8 cellular contexts compared by ENCODE assay signal in the genomic region with DNA sequence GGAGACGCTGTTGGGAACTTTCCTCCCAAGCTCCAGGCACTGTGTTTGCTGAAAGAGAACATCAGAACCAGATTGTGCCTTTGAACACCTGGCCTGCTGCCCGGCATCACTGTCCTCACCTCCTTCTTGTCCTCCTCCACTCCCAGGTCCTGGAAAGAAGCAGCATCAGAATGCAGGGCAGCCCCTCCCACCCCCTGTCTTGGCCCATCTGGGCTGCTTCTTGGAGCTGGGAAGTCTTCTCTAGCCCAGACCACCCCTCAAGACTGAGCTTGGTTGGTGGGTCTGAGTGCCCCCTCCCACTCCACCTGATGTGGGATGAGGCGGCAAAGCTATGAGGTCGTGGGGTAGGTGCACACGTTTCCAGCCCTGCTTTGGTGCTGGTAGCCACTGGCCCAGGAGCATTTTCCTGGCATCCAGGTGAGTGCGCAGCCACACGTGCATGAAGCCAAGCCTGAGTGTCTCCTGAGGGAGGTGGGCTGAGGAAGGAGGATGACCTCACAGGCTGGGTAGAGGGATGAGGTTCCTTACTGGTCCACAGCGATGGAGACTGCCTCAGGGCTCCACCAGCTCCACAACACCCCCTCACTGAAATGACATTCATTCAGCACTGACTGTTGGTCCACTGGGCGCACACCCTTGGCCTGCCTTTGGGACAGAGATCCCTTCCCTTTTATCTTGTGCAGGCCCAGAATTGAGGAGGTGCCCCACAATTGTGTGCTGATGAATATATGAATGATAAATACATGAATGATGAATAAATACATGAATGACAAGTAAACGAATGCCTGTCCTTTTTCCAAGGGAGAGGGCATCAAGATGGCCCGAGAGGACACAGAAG. TPM values are rescaled to one million over a fixed set of nuclear protein-coding genes. Genes with fewer than 3 reads are reported as not detected.
DNase-seq lines count a peak whose midpoint lies in the region; ATAC-seq and TF ChIP-seq lines count a peak whose summit lies in the region.

No MANE protein-coding gene starts in this region.

- no CpG with 5 or more reads among the region's 11 CpGs for WGBS in IMR-90 (ENCODE audit: extremely low coverage in 2 of 2, insufficient read length in 1 of 2), 2 experiments

- peak overlapping the region; percentile 55 for H3K18ac ChIP-seq in IMR-90 (ENCODE audit: low read depth, low read length)

- H3K9me1 ChIP-seq in IMR-90 (ENCODE audit: insufficient read depth, low read length): peaks cover 1% of the 10 kb centered on the region; the same call in 1 of the 2 replicates

- TF ChIP-seq CTCF in IMR-90 (conservative IDR thresholded peaks at IDR 0.05; ENCODE audit: low read depth, low read length) (no peak), left ventricle myocardium inferior (IDR thresholded peaks at IDR 0.05; ENCODE audit: borderline replicate concordance) (no peak)

- peak overlapping the region; percentile 93 for H4K91ac ChIP-seq in IMR-90 (ENCODE audit: insufficient read depth, low read depth, low read length)

- peak overlapping the region; percentile 66 for H4K5ac ChIP-seq in IMR-90 (ENCODE audit: low read depth, low read length)

- CTCF ChIA-PET in IMR-90 (lab: Yijun Ruan, JAX): interaction anchor here (0.6 to 3.2 kb wide), 18 partner anchors 10 to 197 kb away, joined by 3 to 43 read pairs (median 3); a partner anchor contains a TSS

- POLR2A ChIA-PET in IMR-90 (lab: Charles Lee; ENCODE audit: unreplicated experiment): interaction anchor here (0.6 to 1.2 kb wide), 5 partner anchors 7 to 116 kb away, joined by 3 to 5 read pairs (median 4); a partner anchor contains a TSS

- peak overlapping the region; percentile 0 for H2AFZ ChIP-seq in IMR-90 (replicated peaks; ENCODE audit: low read length, poor library complexity)

- H3K4me3 Mint-ChIP-seq in activated T-cell treated with anti-CD3 and anti-CD28 coated beads, Interleukin-2, amount 50 U/mL, for 72 hours: peak overlapping the region; percentile 89 to 90
- H3K4me3 Mint-ChIP-seq in stimulated activated memory B cell treated with anti-CD40 and anti-IgM and Interleukin-4, amounts not matched to agents 10 μg/mL and 1 μg/mL and 100 μg/mL, for 72 hours: peak overlapping the region; percentile 92

- intact Hi-C loops in IMR-90 (cut with micrococcal nuclease) (no loop called here), left ventricle myocardium inferior (cut with micrococcal nuclease) (loop anchor here (5.0 kb wide), 1 partner anchor 117 kb away; a partner anchor contains a TSS), left colon (cut with DNase I, micrococcal nuclease) (no loop called here)

- peak overlapping the region; percentile 84 for H3K4ac ChIP-seq in IMR-90 (ENCODE audit: low read depth, low read length)

- dilution Hi-C loops in IMR-90 (cut with HindIII; ENCODE audit: low sequenced_read_pairs, unreplicated experiment): no loop called here

- peak overlapping the region; percentile 83 for H2BK5ac ChIP-seq in IMR-90 (ENCODE audit: low read depth, low read length, poor library complexity, severe bottlenecking)

- H2BK15ac ChIP-seq in IMR-90 (ENCODE audit: low read depth, low read length): peak overlapping the region; percentile 85; the same call in 2 of the 3 replicates

- peaks cover 50 to 85% of the 10 kb centered on the region in 2 donors for H3K36me3 Mint-ChIP-seq in activated T-cell treated with anti-CD3 and anti-CD28 coated beads, Interleukin-2, amount 50 U/mL, for 72 hours (ENCODE audit: insufficient read depth in 2 of 2)
- peaks cover 89% of the 10 kb centered on the region for H3K36me3 Mint-ChIP-seq in stimulated activated memory B cell treated with anti-CD40 and anti-IgM and Interleukin-4, amounts not matched to agents 10 μg/mL and 1 μg/mL and 100 μg/mL, for 72 hours

- no peaks in the 10 kb centered on the region for H3K27me3 Mint-ChIP-seq in activated T-cell treated with anti-CD3 and anti-CD28 coated beads, Interleukin-2, amount 50 U/mL, for 72 hours (ENCODE audit: low read depth)
- H3K27me3 Mint-ChIP-seq in stimulated activated memory B cell treated with anti-CD40 and anti-IgM and Interleukin-4, amounts not matched to agents 10 μg/mL and 1 μg/mL and 100 μg/mL, for 72 hours: no peaks in the 10 kb centered on the region

- peak overlapping the region; percentile 34 for H3K14ac ChIP-seq in IMR-90 (replicated peaks; ENCODE audit: low read depth, low read length)

- no peak for TF ChIP-seq RAD21 in IMR-90 (IDR thresholded peaks at IDR 0.05; ENCODE audit: low read length)

- H3K9me3 Mint-ChIP-seq in activated T-cell treated with anti-CD3 and anti-CD28 coated beads, Interleukin-2, amount 50 U/mL, for 72 hours: no peaks in the 10 kb centered on the region
- peaks cover 2% of the 10 kb centered on the region for H3K9me3 Mint-ChIP-seq in stimulated activated memory B cell treated with anti-CD40 and anti-IgM and Interleukin-4, amounts not matched to agents 10 μg/mL and 1 μg/mL and 100 μg/mL, for 72 hours

- no peak overlapping the region for H3K4me2 ChIP-seq in IMR-90 (ENCODE audit: low read depth, low read length)

- H4K8ac ChIP-seq in IMR-90 (ENCODE audit: low read depth in 2 of 2, low read length in 2 of 2): peak overlapping the region; percentile 33 to 91; a peak in 3 of 4 replicates

- H2BK20ac ChIP-seq in IMR-90 (ENCODE audit: low read depth, low read length): peak overlapping the region; percentile 91

- H3K4me1 Mint-ChIP-seq in activated T-cell treated with anti-CD3 and anti-CD28 coated beads, Interleukin-2, amount 50 U/mL, for 72 hours (ENCODE audit: low read depth): peaks cover 81% of the 10 kb centered on the region
- H3K4me1 Mint-ChIP-seq in stimulated activated memory B cell treated with anti-CD40 and anti-IgM and Interleukin-4, amounts not matched to agents 10 μg/mL and 1 μg/mL and 100 μg/mL, for 72 hours: peaks cover 74% of the 10 kb centered on the region

- no peak for TF ChIP-seq POLR2A in IMR-90 (IDR thresholded peaks at IDR 0.05; ENCODE audit: low read depth, low read length)

- BruUV-seq in IMR-90 (replicated peaks; lab: Mats Ljungman, UMichigan): no TSS peak

- H3K4me3 ChIP-seq in IMR-90 (ENCODE audit: insufficient read depth, low read depth, low read length) (no peak overlapping the region), left ventricle myocardium inferior (no peak overlapping the region)

- peaks cover 0 to 8% of the 10 kb centered on the region in 2 experiments; a peak in 3 of 4 replicates for H3K79me1 ChIP-seq in IMR-90 (ENCODE audit: low read depth in 1 of 2, low read length in 2 of 2)

- peak overlapping the region; percentile 90 for H2BK120ac ChIP-seq in IMR-90 (ENCODE audit: low read depth, low read length)

- H3K4me1 ChIP-seq in IMR-90 (ENCODE audit: control insufficient read depth, insufficient read depth, low read length): peaks cover 30% of the 10 kb centered on the region
- H3K4me1 ChIP-seq in left ventricle myocardium inferior: peaks cover 69% of the 10 kb centered on the region

- ATAC-seq in IMR-90 (ENCODE audit: low read depth): no peak
- no peak for ATAC-seq in activated T-cell treated with anti-CD3 and anti-CD28 coated beads, Interleukin-2, amount 50 U/mL, for 72 hours (replicated peaks in 1 of 2)
- no peak for ATAC-seq in stimulated activated memory B cell treated with anti-CD40 and anti-IgM and Interleukin-4, amounts not matched to agents 10 μg/mL and 1 μg/mL and 100 μg/mL, for 72 hours
- no peak for ATAC-seq in HG02938 (IDR thresholded peaks at IDR 0.05; ENCODE audit: unreplicated experiment)
- no peak for ATAC-seq in GM19035 (IDR thresholded peaks at IDR 0.05; ENCODE audit: unreplicated experiment)
- ATAC-seq in left colon: no peak

- peak overlapping the region; percentile 89 for H3K27ac Mint-ChIP-seq in activated T-cell treated with anti-CD3 and anti-CD28 coated beads, Interleukin-2, amount 50 U/mL, for 72 hours
- H3K27ac Mint-ChIP-seq in stimulated activated memory B cell treated with anti-CD40 and anti-IgM and Interleukin-4, amounts not matched to agents 10 μg/mL and 1 μg/mL and 100 μg/mL, for 72 hours: peak overlapping the region; percentile 89

- H4K20me1 ChIP-seq in IMR-90 (ENCODE audit: insufficient read depth, low read length): no peaks in the 10 kb centered on the region

- H3K27ac ChIP-seq in IMR-90 (ENCODE audit: insufficient read depth, low read length) (peak overlapping the region; percentile 69), left ventricle myocardium inferior (replicated peaks) (peak overlapping the region; percentile 92)

- H3K9ac ChIP-seq in IMR-90 (ENCODE audit: low read depth, low read length): peak overlapping the region; percentile 51; the same call in 1 of the 2 replicates

- no peaks in the 10 kb centered on the region for H3K36me3 ChIP-seq in IMR-90 (ENCODE audit: control insufficient read depth, insufficient read depth, low read length)
- no peaks in the 10 kb centered on the region for H3K36me3 ChIP-seq in left ventricle myocardium inferior

- in situ Hi-C loops in IMR-90 (cut with MboI; ENCODE audit: low sequenced_read_pairs): no loop called here

- DNase-seq in IMR-90: no peak
- DNase-seq in activated T-cell treated with anti-CD3 and anti-CD28 coated beads, Interleukin-2, amount 50 U/mL, for 72 hours: no peak
- no peak for DNase-seq in left ventricle myocardium inferior
- DNase-seq in SHP77 (lab: John Stamatoyannopoulos, UW): no peak
- DNase-seq in left colon: no peak

- H3K23ac ChIP-seq in IMR-90 (ENCODE audit: low read depth, low read length): peak overlapping the region; percentile 82; the same call in 1 of the 2 replicates

- H3K9me3 ChIP-seq in IMR-90 (ENCODE audit: control insufficient read depth, insufficient read depth, low read length) (no peaks in the 10 kb centered on the region), left ventricle myocardium inferior (replicated peaks) (no peaks in the 10 kb centered on the region)

- peak overlapping the region; percentile 91 for H2AK9ac ChIP-seq in IMR-90 (replicated peaks; ENCODE audit: low read depth, low read length, poor library complexity)

- peaks cover 16% of the 10 kb centered on the region for H3K27me3 ChIP-seq in IMR-90 (ENCODE audit: control insufficient read depth, insufficient read depth, low read length)
- H3K27me3 ChIP-seq in left ventricle myocardium inferior (ENCODE audit: low read depth): peaks cover 30% of the 10 kb centered on the region

- peak overlapping the region; percentile 94 for H2AK5ac ChIP-seq in IMR-90 (ENCODE audit: low read depth, low read length)

- H3K56ac ChIP-seq in IMR-90 (ENCODE audit: extremely low read depth, insufficient read depth, low read length): no peak overlapping the region

RNA-seq across cellular contexts. Expression of a gene that starts 6.0 kb away (rescaled TPM):
- 0.28 and 0.36 TPM in 2 replicates for total RNA-seq in IMR-90 (2012; rRNA removed)
- polyA plus RNA-seq in IMR-90 (2012; rRNA removed): 0.14 and 0.22 TPM in 2 replicates
- 0.16 TPM in 1 of 2 replicates, not detected in the other for polyA plus RNA-seq in IMR-90 (2012; cell fraction: cytosol; rRNA removed)
- 0.23 and 0.39 TPM in 2 replicates for polyA plus RNA-seq in IMR-90 (2012; cell fraction: nucleus; rRNA removed; ENCODE audit: low replicate concordance)
- 100 to 1,000 TPM; 311 to 371 TPM for total RNA-seq in activated T-cell treated with anti-CD3 and anti-CD28 coated beads, Interleukin-2, amount 50 U/mL, for 72 hours
- not detected for total RNA-seq in left ventricle myocardium inferior
- under 1 TPM; 0.31 to 0.95 TPM for total RNA-seq in left colon

RNA-seq across cellular contexts. Expression of a gene that starts 57.8 kb away (rescaled TPM):
- total RNA-seq in IMR-90 (2012; rRNA removed): 0.28 TPM in 1 of 2 replicates, not detected in the other
- 0.07 TPM in 1 of 2 replicates, not detected in the other for polyA plus RNA-seq in IMR-90 (2012; rRNA removed)
- 0.07 and 0.08 TPM in 2 replicates for polyA plus RNA-seq in IMR-90 (2012; cell fraction: cytosol; rRNA removed)
- polyA plus RNA-seq in IMR-90 (2012; cell fraction: nucleus; rRNA removed; ENCODE audit: low replicate concordance): 0.33 and 0.57 TPM in 2 replicates
- total RNA-seq in activated T-cell treated with anti-CD3 and anti-CD28 coated beads, Interleukin-2, amount 50 U/mL, for 72 hours: 10 to 100 TPM in 1 of 2 donors, 1 to 10 TPM in 1; 9.9 to 10.6 TPM
- total RNA-seq in left ventricle myocardium inferior: not detected
- total RNA-seq in left colon: 10 to 100 TPM in 1 of 2 donors, 1 to 10 TPM in 1; 2.5 to 10.5 TPM

Comparison
In these comparisons a context has a peak if more than half of its experiments do, and no peak if none do; other contexts are left out.
1. RNA of a gene that starts 6.0 kb away (total RNA-seq): 311 to 371 TPM in activated T-cell treated with anti-CD3 and anti-CD28 coated beads, Interleukin-2, amount 50 U/mL, for 72 hours; 0.31 to 0.95 TPM in left colon, 0.28 to 0.36 TPM in IMR-90 and not detected in left ventricle myocardium inferior (single experiment); every median in the first group is over 100 times any median in the second.